ENCODE assay signal across 20 cellular contexts in genomic region chr7:37546677-37547076, GRCh38.
"Had no signal": no experiment of that assay in that cellular context is flagged by ENCODE, and none has a peak within 500 bp of the region (broad histone marks: within the 10 kb centered on the region; RNA-seq: fewer than 3 reads in every experiment).

No MANE protein-coding gene starts in this region.

- H3K27me3 ChIP-seq: heart left ventricle, ovary, right atrium auricular region, suprapubic skin, tibial artery, upper lobe of left lung, uterus had no signal

- ATAC-seq: heart left ventricle; mucosa of descending colon; naive thymus-derived CD8-positive, alpha-beta T cell; stimulated activated effector memory CD8-positive, alpha-beta T cell treated with anti-CD3 and anti-CD28 coated beads, Interleukin-12 subunit alpha, Interleukin-12 subunit beta, amount 100 ng/mL, for 72 hours; stimulated activated naive CD8-positive, alpha-beta T cell treated with anti-CD3 and anti-CD28 coated beads, Interleukin-15, Interleukin-2, amounts not matched to agents 100 U/mL and 50 U/mL, for 24 hours had no signal

- DNase-seq: erythroblast; heart left ventricle; hippocampal formation; kidney glomerular epithelial cell; mesendoderm; mucosa of descending colon; naive thymus-derived CD8-positive, alpha-beta T cell; ovary; small intestine; stimulated activated CD4-positive, alpha-beta T cell treated with anti-CD3 and anti-CD28 coated beads, Interleukin-4, amount 100 ng/mL, for 1 hour; stimulated activated CD8-positive, alpha-beta memory T cell treated with anti-CD3 and anti-CD28 coated beads, Interleukin-4, amount 100 ng/mL, for 48 hours; stimulated activated naive CD8-positive, alpha-beta T cell treated with anti-CD3 and anti-CD28 coated beads, Interleukin-15, Interleukin-2, amounts not matched to agents 100 U/mL and 50 U/mL, for 24 hours; tibial artery; upper lobe of left lung; uterus had no signal

- H3K36me3 ChIP-seq: heart left ventricle, ovary, right atrium auricular region, suprapubic skin, tibial artery, upper lobe of left lung, uterus had no signal

- H3K9me3 Mint-ChIP-seq: stimulated activated effector memory CD8-positive, alpha-beta T cell treated with anti-CD3 and anti-CD28 coated beads, Interleukin-12 subunit alpha, Interleukin-12 subunit beta, amount 100 ng/mL, for 72 hours had no signal

- H3K4me1 Mint-ChIP-seq: naive thymus-derived CD8-positive, alpha-beta T cell; stimulated activated effector memory CD8-positive, alpha-beta T cell treated with anti-CD3 and anti-CD28 coated beads, Interleukin-12 subunit alpha, Interleukin-12 subunit beta, amount 100 ng/mL, for 72 hours had no signal

- H3K27ac ChIP-seq: heart left ventricle, ovary, right atrium auricular region, suprapubic skin, tibial artery, upper lobe of left lung, uterus had no signal

- H3K36me3 Mint-ChIP-seq: naive thymus-derived CD8-positive, alpha-beta T cell; stimulated activated effector memory CD8-positive, alpha-beta T cell treated with anti-CD3 and anti-CD28 coated beads, Interleukin-12 subunit alpha, Interleukin-12 subunit beta, amount 100 ng/mL, for 72 hours had no signal

- H3K9me3 ChIP-seq: heart left ventricle, mucosa of descending colon, ovary, right atrium auricular region, suprapubic skin, tibial artery, upper lobe of left lung, uterus had no signal

- H3K27ac Mint-ChIP-seq: dendritic cell treated with granulocyte-macrophage colony-stimulating factor and Interleukin-4, amounts not matched to agents 40 ng/mL and 50 ng/mL, for 4 days; naive thymus-derived CD8-positive, alpha-beta T cell; stimulated activated effector memory CD8-positive, alpha-beta T cell treated with anti-CD3 and anti-CD28 coated beads, Interleukin-12 subunit alpha, Interleukin-12 subunit beta, amount 100 ng/mL, for 72 hours had no signal

- H3K4me3 Mint-ChIP-seq: dendritic cell treated with granulocyte-macrophage colony-stimulating factor and Interleukin-4, amounts not matched to agents 40 ng/mL and 50 ng/mL, for 4 days; naive thymus-derived CD8-positive, alpha-beta T cell; neural crest cell; stimulated activated effector memory CD8-positive, alpha-beta T cell treated with anti-CD3 and anti-CD28 coated beads, Interleukin-12 subunit alpha, Interleukin-12 subunit beta, amount 100 ng/mL, for 72 hours had no signal

- H3K4me3 ChIP-seq: heart left ventricle, mucosa of descending colon, ovary, right atrium auricular region, suprapubic skin, tibial artery, upper lobe of left lung, uterus had no signal

- H3K4me1 ChIP-seq: right atrium auricular region, uterus had no signal
